In genomic region chr19:10636304-10636972, GRCh38 we compare ENCODE assay signal across 2 cellular contexts.
TF ChIP-seq lines count a peak whose summit lies in the region.

No MANE protein-coding gene starts in this region.

TF ChIP-seq in HCT116, 20 proteins besides CTCF, POLR2A, EP300 and RAD21:
- TF ChIP-seq SIN3A (IDR thresholded peaks at IDR 0.05; ENCODE audit: low read depth) (no peak), JUND (IDR thresholded peaks at IDR 0.05) (no peak), TCF7L2 (IDR thresholded peaks at IDR 0.05; ENCODE audit: borderline replicate concordance, extremely low read depth, insufficient read depth, insufficient read length) (no peak), FOSL1 (IDR thresholded peaks at IDR 0.05; ENCODE audit: low read depth) (no peak), EGR1 (IDR thresholded peaks at IDR 0.05; ENCODE audit: low read depth) (no peak), SRF (IDR thresholded peaks at IDR 0.05; ENCODE audit: low read depth) (no peak), EZH2phosphoT487 (IDR thresholded peaks at IDR 0.05; ENCODE audit: borderline replicate concordance) (no peak), POLR2AphosphoS5 (IDR thresholded peaks at IDR 0.05; ENCODE audit: low read depth, low read length) (no peak), ZBTB33 (IDR thresholded peaks at IDR 0.05; ENCODE audit: extremely low read depth, insufficient replicate concordance, low read length) (no peak), CEBPB (IDR thresholded peaks at IDR 0.05; ENCODE audit: low read depth) (no peak), ELF1 (IDR thresholded peaks at IDR 0.05; ENCODE audit: borderline replicate concordance, low read depth) (no peak), EZH2 (IDR thresholded peaks at IDR 0.05) (no peak), YY1 (IDR thresholded peaks at IDR 0.05; ENCODE audit: extremely low read depth, insufficient replicate concordance, low read depth, low read length) (no peak), SP1 (IDR thresholded peaks at IDR 0.05; ENCODE audit: low read depth) (no peak), ZNF274 (IDR thresholded peaks at IDR 0.05; ENCODE audit: low read depth, low read length) (no peak), ZFX (IDR thresholded peaks at IDR 0.05) (no peak)
- TF ChIP-seq, protein P1, sequence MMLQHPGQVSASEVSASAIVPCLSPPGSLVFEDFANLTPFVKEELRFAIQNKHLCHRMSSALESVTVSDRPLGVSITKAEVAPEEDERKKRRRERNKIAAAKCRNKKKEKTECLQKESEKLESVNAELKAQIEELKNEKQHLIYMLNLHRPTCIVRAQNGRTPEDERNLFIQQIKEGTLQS (IDR thresholded peaks at IDR 0.05) = no peak
- TF ChIP-seq, protein P2, sequence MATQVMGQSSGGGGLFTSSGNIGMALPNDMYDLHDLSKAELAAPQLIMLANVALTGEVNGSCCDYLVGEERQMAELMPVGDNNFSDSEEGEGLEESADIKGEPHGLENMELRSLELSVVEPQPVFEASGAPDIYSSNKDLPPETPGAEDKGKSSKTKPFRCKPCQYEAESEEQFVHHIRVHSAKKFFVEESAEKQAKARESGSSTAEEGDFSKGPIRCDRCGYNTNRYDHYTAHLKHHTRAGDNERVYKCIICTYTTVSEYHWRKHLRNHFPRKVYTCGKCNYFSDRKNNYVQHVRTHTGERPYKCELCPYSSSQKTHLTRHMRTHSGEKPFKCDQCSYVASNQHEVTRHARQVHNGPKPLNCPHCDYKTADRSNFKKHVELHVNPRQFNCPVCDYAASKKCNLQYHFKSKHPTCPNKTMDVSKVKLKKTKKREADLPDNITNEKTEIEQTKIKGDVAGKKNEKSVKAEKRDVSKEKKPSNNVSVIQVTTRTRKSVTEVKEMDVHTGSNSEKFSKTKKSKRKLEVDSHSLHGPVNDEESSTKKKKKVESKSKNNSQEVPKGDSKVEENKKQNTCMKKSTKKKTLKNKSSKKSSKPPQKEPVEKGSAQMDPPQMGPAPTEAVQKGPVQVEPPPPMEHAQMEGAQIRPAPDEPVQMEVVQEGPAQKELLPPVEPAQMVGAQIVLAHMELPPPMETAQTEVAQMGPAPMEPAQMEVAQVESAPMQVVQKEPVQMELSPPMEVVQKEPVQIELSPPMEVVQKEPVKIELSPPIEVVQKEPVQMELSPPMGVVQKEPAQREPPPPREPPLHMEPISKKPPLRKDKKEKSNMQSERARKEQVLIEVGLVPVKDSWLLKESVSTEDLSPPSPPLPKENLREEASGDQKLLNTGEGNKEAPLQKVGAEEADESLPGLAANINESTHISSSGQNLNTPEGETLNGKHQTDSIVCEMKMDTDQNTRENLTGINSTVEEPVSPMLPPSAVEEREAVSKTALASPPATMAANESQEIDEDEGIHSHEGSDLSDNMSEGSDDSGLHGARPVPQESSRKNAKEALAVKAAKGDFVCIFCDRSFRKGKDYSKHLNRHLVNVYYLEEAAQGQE (IDR thresholded peaks at IDR 0.05; ENCODE audit: low read depth) = no peak
- TF ChIP-seq, protein P3, sequence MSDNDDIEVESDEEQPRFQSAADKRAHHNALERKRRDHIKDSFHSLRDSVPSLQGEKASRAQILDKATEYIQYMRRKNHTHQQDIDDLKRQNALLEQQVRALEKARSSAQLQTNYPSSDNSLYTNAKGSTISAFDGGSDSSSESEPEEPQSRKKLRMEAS (IDR thresholded peaks at IDR 0.05) = no peak

TF ChIP-seq in H1, 55 proteins besides CTCF, POLR2A, EP300 and RAD21:
- TF ChIP-seq, protein P3 (IDR thresholded peaks at IDR 0.05) = no peak
- no peak for TF ChIP-seq CBX8 (IDR thresholded peaks at IDR 0.05; ENCODE audit: borderline replicate concordance, low read depth, low read length)
- TF ChIP-seq NRF1 (IDR thresholded peaks at IDR 0.05; ENCODE audit: low read depth, low read length) = no peak
- TF ChIP-seq KDM1A (IDR thresholded peaks at IDR 0.05; ENCODE audit: borderline replicate concordance, low read length) = no peak
- no peak for TF ChIP-seq EGR1 (IDR thresholded peaks at IDR 0.05; ENCODE audit: borderline replicate concordance, low read depth, low read length)
- TF ChIP-seq SP1 (IDR thresholded peaks at IDR 0.05; ENCODE audit: low read depth, low read length) = no peak
- TF ChIP-seq ASH2L (IDR thresholded peaks at IDR 0.05; ENCODE audit: low read length) = no peak
- TF ChIP-seq POLR2AphosphoS5 (IDR thresholded peaks at IDR 0.05; ENCODE audit: low read depth, low read length) = no peak; the same call in 1 of the 2 replicates
